14 cellular contexts compared by ENCODE assay signal in genomic region chr6:131443514-131443913, GRCh38.
A peak's percentile ranks its signal among the peaks of the same experiment; 100 is the strongest.
DNase-seq lines count a peak whose midpoint lies in the region; ATAC-seq and TF ChIP-seq lines count a peak whose summit lies in the region.
"Had no signal": no experiment of that assay in that cellular context is flagged by ENCODE, and none has a peak within 500 bp of the region (broad histone marks: within the 10 kb centered on the region; RNA-seq: fewer than 3 reads in every experiment).

No MANE protein-coding gene starts in this region.

- no peaks in the 10 kb centered on the region for H3K27me3 ChIP-seq in Loucy (ENCODE audit: insufficient read depth, low read length, poor library complexity, severe bottlenecking)
- no peaks in the 10 kb centered on the region for H3K27me3 ChIP-seq in endodermal cell (ENCODE audit: control insufficient read depth, insufficient read depth, low read length, poor library complexity, severe bottlenecking)

- H3K27ac ChIP-seq in endodermal cell (ENCODE audit: low read depth, low read length): no peak overlapping the region
- H3K27ac ChIP-seq: epithelial cell of prostate had no signal

- DNase-seq in activated CD8-positive, alpha-beta T cell treated with anti-CD3 and anti-CD28 coated beads for 36 hours: peak; percentile 58
- peak; percentile 53 for DNase-seq in activated naive CD8-positive, alpha-beta T cell treated with anti-CD3 and anti-CD28 coated beads, Interleukin-2, amount 10 ng/mL, durations not matched to agents 7 days and 5 days
- DNase-seq in stimulated activated CD4-positive, alpha-beta T cell treated with anti-CD3 and anti-CD28 coated beads, TNF-alpha, amount 100 ng/mL, for 24 hours (ENCODE audit: low read depth in 3 of 3): peak in 2 of 3 experiments; percentile 11 to 19
- no peak for DNase-seq in NOMO-1 treated with dmso at 0.1 percent for 144 hours (lab: John Stamatoyannopoulos, UW; ENCODE audit: unreplicated experiment)
- no peak for DNase-seq in endodermal cell
- DNase-seq in chondrocyte (ENCODE audit: low spot score): no peak
- DNase-seq: left cardiac atrium, naive B cell, NCI-H1694 treated with DMSO at 0.1 percent for 48 hours, NCI-H526 treated with DMSO at 0.1 percent for 48 hours, retina had no signal

- peak overlapping the region; percentile 19 for H3K4me3 ChIP-seq in Loucy (ENCODE audit: low read length, poor library complexity, severe bottlenecking)
- no peak overlapping the region for H3K4me3 ChIP-seq in endodermal cell (ENCODE audit: low read length)

- peak overlapping the region; percentile 78 for H3K4me3 Mint-ChIP-seq in activated CD8-positive, alpha-beta T cell treated with anti-CD3 and anti-CD28 coated beads for 36 hours
- H3K4me3 Mint-ChIP-seq in activated naive CD8-positive, alpha-beta T cell treated with anti-CD3 and anti-CD28 coated beads, Interleukin-2, amount 10 ng/mL, durations not matched to agents 7 days and 5 days: peak overlapping the region; percentile 95
- H3K4me3 Mint-ChIP-seq in endodermal cell (no peak overlapping the region), chondrocyte (ENCODE audit: unreplicated experiment) (no peak overlapping the region)
- H3K4me3 Mint-ChIP-seq: naive B cell had no signal

- CTCF ChIA-PET in activated CD8-positive, alpha-beta T cell treated with anti-CD3 and anti-CD28 coated beads for 36 hours (lab: Charles Lee): interaction anchor here (1.2 kb wide), 1 partner anchor 12 kb away, joined by 3 read pairs; no protein-coding TSS in a partner anchor

- H4K20me1 ChIP-seq in Loucy (ENCODE audit: insufficient read depth, low read length, poor library complexity, severe bottlenecking): no peaks in the 10 kb centered on the region

- H3K4me1 ChIP-seq in Loucy (ENCODE audit: insufficient read depth, low read length, poor library complexity, severe bottlenecking) (peaks cover 11% of the 10 kb centered on the region), endodermal cell (ENCODE audit: control insufficient read depth, insufficient read depth, low read length) (no peaks in the 10 kb centered on the region)

- peak; percentile 95 for ATAC-seq in activated CD8-positive, alpha-beta T cell treated with anti-CD3 and anti-CD28 coated beads for 36 hours
- ATAC-seq in activated naive CD8-positive, alpha-beta T cell treated with anti-CD3 and anti-CD28 coated beads, Interleukin-2, amount 10 ng/mL, durations not matched to agents 7 days and 5 days (ENCODE audit: low read depth): peak; percentile 98
- ATAC-seq in HG03097 (IDR thresholded peaks at IDR 0.05; ENCODE audit: low FRiP score, unreplicated experiment): no peak
- ATAC-seq: left cardiac atrium had no signal

- H3K79me2 ChIP-seq in Loucy (ENCODE audit: insufficient read depth, low read length): no peaks in the 10 kb centered on the region

- peaks cover 4% of the 10 kb centered on the region for H3K9me3 Mint-ChIP-seq in activated CD8-positive, alpha-beta T cell treated with anti-CD3 and anti-CD28 coated beads for 36 hours
- H3K9me3 Mint-ChIP-seq in activated naive CD8-positive, alpha-beta T cell treated with anti-CD3 and anti-CD28 coated beads, Interleukin-2, amount 10 ng/mL, durations not matched to agents 7 days and 5 days: peaks cover 5% of the 10 kb centered on the region
- H3K9me3 Mint-ChIP-seq in endodermal cell (peaks cover 5% of the 10 kb centered on the region), chondrocyte (ENCODE audit: low read depth) (peaks cover 1% of the 10 kb centered on the region)

- H3K9ac ChIP-seq in Loucy (ENCODE audit: low read depth, low read length, poor library complexity, severe bottlenecking) (no peak overlapping the region), endodermal cell (ENCODE audit: extremely low read depth, low read length, poor library complexity, severe bottlenecking) (no peak overlapping the region)

- H3K9me3 ChIP-seq in Loucy (ENCODE audit: insufficient read depth, low read depth, low read length): no peaks in the 10 kb centered on the region
- no peaks in the 10 kb centered on the region for H3K9me3 ChIP-seq in endodermal cell (ENCODE audit: control insufficient read depth, low read length)

- no peaks in the 10 kb centered on the region for H3F3A ChIP-seq in Loucy (ENCODE audit: low read depth)

- POLR2A ChIA-PET in activated CD8-positive, alpha-beta T cell treated with anti-CD3 and anti-CD28 coated beads for 36 hours (lab: Charles Lee): interaction anchor here (1.0 kb wide), 1 partner anchor 14 kb away, joined by 3 read pairs; no protein-coding TSS in a partner anchor
- POLR2A ChIA-PET in activated naive CD8-positive, alpha-beta T cell treated with anti-CD3 and anti-CD28 coated beads, Interleukin-2, amount 10 ng/mL, durations not matched to agents 7 days and 5 days (lab: Charles Lee): interaction anchor here (0.7 to 1.4 kb wide), 3 partner anchors 9 to 261 kb away, joined by 3 to 5 read pairs (median 3); no protein-coding TSS in a partner anchor

- peak overlapping the region; percentile 27; the same call in 1 of the 2 replicates for H2AFZ ChIP-seq in Loucy (ENCODE audit: low read length)

- peak overlapping the region; percentile 6 for H3K4me2 ChIP-seq in Loucy (ENCODE audit: low read depth, low read length, poor library complexity, severe bottlenecking)

- H3K9me2 ChIP-seq in Loucy (replicated peaks; ENCODE audit: low read depth, low read length): no peaks in the 10 kb centered on the region

- no peaks in the 10 kb centered on the region for H3K36me3 ChIP-seq in Loucy (ENCODE audit: insufficient read depth, low read length)
- no peaks in the 10 kb centered on the region for H3K36me3 ChIP-seq in endodermal cell (ENCODE audit: control insufficient read depth, insufficient read depth, low read length)

- peaks cover 42% of the 10 kb centered on the region for H3K4me1 Mint-ChIP-seq in activated CD8-positive, alpha-beta T cell treated with anti-CD3 and anti-CD28 coated beads for 36 hours (ENCODE audit: low read depth)
- H3K4me1 Mint-ChIP-seq in activated naive CD8-positive, alpha-beta T cell treated with anti-CD3 and anti-CD28 coated beads, Interleukin-2, amount 10 ng/mL, durations not matched to agents 7 days and 5 days: peaks cover 26% of the 10 kb centered on the region
- H3K4me1 Mint-ChIP-seq in endodermal cell (peaks cover 15% of the 10 kb centered on the region), chondrocyte (ENCODE audit: low read depth) (no peaks in the 10 kb centered on the region)

- 91 to 100% methylated on average over 2 to 3 of the region's 3 CpGs for WGBS in endodermal cell (ENCODE audit: insufficient coverage in 1 of 2, insufficient read length in 1 of 2), 2 experiments

- H3K27me3 Mint-ChIP-seq in activated CD8-positive, alpha-beta T cell treated with anti-CD3 and anti-CD28 coated beads for 36 hours: no peaks in the 10 kb centered on the region
- no peaks in the 10 kb centered on the region for H3K27me3 Mint-ChIP-seq in activated naive CD8-positive, alpha-beta T cell treated with anti-CD3 and anti-CD28 coated beads, Interleukin-2, amount 10 ng/mL, durations not matched to agents 7 days and 5 days
- no peaks in the 10 kb centered on the region for H3K27me3 Mint-ChIP-seq in endodermal cell (ENCODE audit: insufficient read depth)
- peaks cover 1% of the 10 kb centered on the region for H3K27me3 Mint-ChIP-seq in chondrocyte (ENCODE audit: low read depth)
- H3K27me3 Mint-ChIP-seq: naive B cell had no signal

- TF ChIP-seq CTCF in Loucy (conservative IDR thresholded peaks at IDR 0.05; ENCODE audit: low read length) (no peak), endodermal cell (conservative IDR thresholded peaks at IDR 0.05) (no peak), chondrocyte (IDR thresholded peaks at IDR 0.05) (no peak)
- no peak for TF ChIP-seq CTCF in activated CD8-positive, alpha-beta T cell treated with anti-CD3 and anti-CD28 coated beads for 36 hours (IDR thresholded peaks at IDR 0.05)

- H3K36me3 Mint-ChIP-seq in activated CD8-positive, alpha-beta T cell treated with anti-CD3 and anti-CD28 coated beads for 36 hours (ENCODE audit: low read depth): peaks cover 20% of the 10 kb centered on the region
- H3K36me3 Mint-ChIP-seq in activated naive CD8-positive, alpha-beta T cell treated with anti-CD3 and anti-CD28 coated beads, Interleukin-2, amount 10 ng/mL, durations not matched to agents 7 days and 5 days: peaks cover 37% of the 10 kb centered on the region
- H3K36me3 Mint-ChIP-seq in endodermal cell (ENCODE audit: low read depth) (peaks cover under 1% of the 10 kb centered on the region), chondrocyte (ENCODE audit: low read depth) (no peaks in the 10 kb centered on the region)
- H3K36me3 Mint-ChIP-seq: naive B cell had no signal

- H3K27ac Mint-ChIP-seq in activated CD8-positive, alpha-beta T cell treated with anti-CD3 and anti-CD28 coated beads for 36 hours: peak overlapping the region; percentile 96
- H3K27ac Mint-ChIP-seq in activated naive CD8-positive, alpha-beta T cell treated with anti-CD3 and anti-CD28 coated beads, Interleukin-2, amount 10 ng/mL, durations not matched to agents 7 days and 5 days: peak overlapping the region; percentile 99
- H3K27ac Mint-ChIP-seq in endodermal cell (no peak overlapping the region), chondrocyte (ENCODE audit: unreplicated experiment) (no peak overlapping the region)

- intact Hi-C loops in activated CD8-positive, alpha-beta T cell treated with anti-CD3 and anti-CD28 coated beads for 36 hours (cut with micrococcal nuclease): no loop called here

Comparison
In these comparisons a context has a peak if more than half of its experiments do, and no peak if none do; other contexts are left out.
1. DNase-seq: peak in activated CD8-positive, alpha-beta T cell treated with anti-CD3 and anti-CD28 coated beads for 36 hours (single experiment), activated naive CD8-positive, alpha-beta T cell treated with anti-CD3 and anti-CD28 coated beads, Interleukin-2, amount 10 ng/mL, durations not matched to agents 7 days and 5 days (single experiment) and stimulated activated CD4-positive, alpha-beta T cell treated with anti-CD3 and anti-CD28 coated beads, TNF-alpha, amount 100 ng/mL, for 24 hours (2 of 3); none in NOMO-1 treated with dmso at 0.1 percent for 144 hours (single experiment), endodermal cell (single experiment) and chondrocyte (single experiment).
2. H3K27ac Mint-ChIP-seq: peak in activated CD8-positive, alpha-beta T cell treated with anti-CD3 and anti-CD28 coated beads for 36 hours (single experiment) and activated naive CD8-positive, alpha-beta T cell treated with anti-CD3 and anti-CD28 coated beads, Interleukin-2, amount 10 ng/mL, durations not matched to agents 7 days and 5 days (single experiment); none in endodermal cell (single experiment) and chondrocyte (single experiment).
3. H3K4me3 Mint-ChIP-seq: peak in activated CD8-positive, alpha-beta T cell treated with anti-CD3 and anti-CD28 coated beads for 36 hours (single experiment) and activated naive CD8-positive, alpha-beta T cell treated with anti-CD3 and anti-CD28 coated beads, Interleukin-2, amount 10 ng/mL, durations not matched to agents 7 days and 5 days (single experiment); none in endodermal cell (single experiment) and chondrocyte (single experiment).